In the genomic region with DNA sequence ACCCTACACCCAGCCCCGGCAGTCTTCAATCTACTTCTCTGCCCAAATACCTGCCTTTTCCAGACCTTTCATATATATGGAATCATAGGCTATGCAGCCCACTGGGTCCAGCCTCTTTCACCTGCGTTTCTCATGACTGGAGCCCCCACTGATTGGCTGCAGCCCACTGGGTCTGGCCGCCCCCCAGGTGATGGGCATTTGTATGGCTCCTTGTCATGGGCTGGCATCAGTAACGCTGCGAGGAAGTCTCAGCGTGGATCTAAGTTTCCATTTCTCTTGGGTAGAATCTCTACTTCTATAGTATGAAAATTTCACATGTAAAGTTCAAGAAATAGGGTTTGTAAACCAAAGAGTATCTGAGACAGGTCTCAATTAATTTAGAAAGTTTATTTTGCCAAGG, we compare ENCODE assay signal across 5 cellular contexts.
"Had no signal": no experiment of that assay in that cellular context is flagged by ENCODE, and none has a peak within 500 bp of the region (broad histone marks: within the 10 kb centered on the region; RNA-seq: fewer than 3 reads in every experiment).

No MANE protein-coding gene starts in this region.

- FAIRE-seq: HepG2, HTR-8/SVneo, K562 had no signal

- H3K27ac ChIP-seq: HL-60 had no signal

- DNase-seq: IMR-90 had no signal

- ATAC-seq: K562 had no signal

- H3K4me3 ChIP-seq: K562 had no signal
